Comparison of ENCODE assay signal across 17 cellular contexts in the genomic region with DNA sequence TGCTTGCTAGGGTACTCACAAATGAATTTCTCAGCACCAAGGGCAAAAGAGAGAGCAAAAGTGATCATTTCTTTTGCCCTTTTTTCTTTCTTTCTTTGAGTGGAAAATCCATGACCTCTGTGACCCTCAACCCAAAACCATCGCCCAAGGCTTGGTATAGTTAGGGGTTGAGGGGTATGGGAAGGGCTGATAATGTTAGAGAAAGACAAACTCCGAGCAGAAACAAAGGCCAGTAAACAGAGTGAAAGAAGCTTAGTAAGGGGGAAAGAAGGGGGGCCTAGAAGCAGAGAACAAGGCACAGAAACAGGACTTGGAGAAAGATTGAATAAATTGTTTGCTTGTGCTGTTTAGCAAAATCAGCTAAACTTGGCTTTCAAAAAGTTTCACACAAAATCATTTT.
DNase-seq lines count a peak whose midpoint lies in the region; ATAC-seq and TF ChIP-seq lines count a peak whose summit lies in the region.
"Had no signal": no experiment of that assay in that cellular context is flagged by ENCODE, and none has a peak within 500 bp of the region (broad histone marks: within the 10 kb centered on the region; RNA-seq: fewer than 3 reads in every experiment).

No MANE protein-coding gene starts in this region.

- H3K4me3 Mint-ChIP-seq in endodermal cell, result no peak overlapping the region
- peak overlapping the region; percentile 31 for H3K4me3 Mint-ChIP-seq in neural crest cell

- in situ Hi-C loops in transverse colon (cut with MboI; ENCODE audit: low pct_ligation_motif_present in 1 of 4, low pct_unique_long_range_greater_than_20kb in 1 of 4, low sequenced_read_pairs in 3 of 4), result no loop called here

- H3K27me3 ChIP-seq in endodermal cell (ENCODE audit: control insufficient read depth, insufficient read depth, low read length, poor library complexity, severe bottlenecking) (no peaks in the 10 kb centered on the region), transverse colon (no peaks in the 10 kb centered on the region), gastroesophageal sphincter (no peaks in the 10 kb centered on the region)

- no peak for DNase-seq in SK-N-MC (ENCODE audit: low read depth, low spot score)
- no peak for DNase-seq in endodermal cell
- DNase-seq in neural crest cell (ENCODE audit: low read depth, low spot score), result peak; percentile 22
- DNase-seq in HPDE6-E6E7 (ENCODE audit: extremely low spot score), result no peak
- DNase-seq in transverse colon, result no peak
- DNase-seq: ACHN, DMS79, KBM-7, NCI-H1105, NCI-H1694, NCI-H510A, NCI-H748 treated with DMSO at 0.1 percent for 48 hours had no signal

- no peak for ATAC-seq in gastroesophageal sphincter
- ATAC-seq: HepG2 had no signal

- no peaks in the 10 kb centered on the region for H3K36me3 Mint-ChIP-seq in endodermal cell (ENCODE audit: low read depth)
- H3K36me3 Mint-ChIP-seq in neural crest cell (ENCODE audit: low read depth), result no peaks in the 10 kb centered on the region

- H3K27me3 Mint-ChIP-seq in endodermal cell (ENCODE audit: insufficient read depth) (no peaks in the 10 kb centered on the region), neural crest cell (ENCODE audit: low read depth) (no peaks in the 10 kb centered on the region)

- H3K27ac Mint-ChIP-seq in endodermal cell (no peak overlapping the region), neural crest cell (ENCODE audit: unreplicated experiment) (peak overlapping the region; percentile 64)

- TF ChIP-seq EP300 in transverse colon (IDR thresholded peaks at IDR 0.05; ENCODE audit: low read depth) (no peak), gastroesophageal sphincter (IDR thresholded peaks at IDR 0.05) (no peak)

- H3K9me3 ChIP-seq in SK-N-MC (ENCODE audit: low read depth, low read length), result no peaks in the 10 kb centered on the region
- H3K9me3 ChIP-seq in endodermal cell (ENCODE audit: control insufficient read depth, low read length), result no peaks in the 10 kb centered on the region
- H3K9me3 ChIP-seq in transverse colon, result no peaks in the 10 kb centered on the region
- H3K9me3 ChIP-seq in gastroesophageal sphincter, result no peaks in the 10 kb centered on the region

- H3K4me1 Mint-ChIP-seq in endodermal cell (peaks cover 39% of the 10 kb centered on the region), neural crest cell (peaks cover 68% of the 10 kb centered on the region)

- H3K4me1 ChIP-seq in endodermal cell (ENCODE audit: control insufficient read depth, insufficient read depth, low read length) (peaks cover 3% of the 10 kb centered on the region), urinary bladder (ENCODE audit: insufficient read depth) (no peaks in the 10 kb centered on the region), transverse colon (no peaks in the 10 kb centered on the region), gastroesophageal sphincter (peaks cover 0 to 9% (median 0%) of the 10 kb centered on the region in 3 donors)

- H3K36me3 ChIP-seq in SK-N-MC (ENCODE audit: insufficient read depth, low read length) (no peaks in the 10 kb centered on the region), endodermal cell (ENCODE audit: control insufficient read depth, insufficient read depth, low read length) (no peaks in the 10 kb centered on the region), urinary bladder (ENCODE audit: insufficient read depth) (peaks cover 2% of the 10 kb centered on the region), transverse colon (no peaks in the 10 kb centered on the region), gastroesophageal sphincter (no peaks in the 10 kb centered on the region)

- WGBS in endodermal cell (ENCODE audit: insufficient coverage in 1 of 2, insufficient read length in 1 of 2), 2 experiments, result 45 to 63% methylated on average over 1 to 2 of the region's 2 CpGs
- whole genome bisulfite sequencing in urinary bladder, result 44% methylated on average over 2 of the region's 2 CpGs
- WGBS in transverse colon (ENCODE audit: low coverage in 1 of 2), 2 donors, result 50 to 56% methylated on average over 1 to 2 of the region's 2 CpGs
- 51 to 92% methylated on average over 2 of the region's 2 CpGs for WGBS in gastroesophageal sphincter (ENCODE audit: low coverage in 1 of 2), 2 donors

- intact Hi-C loops in transverse colon (cut with DNase I; ENCODE audit: low total_unique reads), result no loop called here

- peak overlapping the region; percentile 71 for H3K27ac ChIP-seq in SK-N-MC
- H3K27ac ChIP-seq in endodermal cell (ENCODE audit: low read depth, low read length), result peak overlapping the region; percentile 52
- H3K27ac ChIP-seq in urinary bladder (ENCODE audit: low read depth), result peak overlapping the region; percentile 27
- H3K27ac ChIP-seq in transverse colon, result no peak overlapping the region
- no peak overlapping the region for H3K27ac ChIP-seq in gastroesophageal sphincter
- H3K27ac ChIP-seq: C4-2B, RWPE1 had no signal

- no peaks in the 10 kb centered on the region for H3K9me3 Mint-ChIP-seq in endodermal cell
- no peaks in the 10 kb centered on the region for H3K9me3 Mint-ChIP-seq in neural crest cell

- H3K9ac ChIP-seq in SK-N-MC (ENCODE audit: insufficient read length) (peak overlapping the region; percentile 40), endodermal cell (ENCODE audit: extremely low read depth, low read length, poor library complexity, severe bottlenecking) (no peak overlapping the region)

- TF ChIP-seq CTCF in endodermal cell (conservative IDR thresholded peaks at IDR 0.05) (no peak), neural crest cell (conservative IDR thresholded peaks at IDR 0.05) (no peak), transverse colon (IDR thresholded peaks at IDR 0.05) (no peak), gastroesophageal sphincter (IDR thresholded peaks at IDR 0.05) (no peak)

- TF ChIP-seq POLR2A in transverse colon (IDR thresholded peaks at IDR 0.05), result no peak
- TF ChIP-seq POLR2A in gastroesophageal sphincter (IDR thresholded peaks at IDR 0.05), result no peak

- H3K4me3 ChIP-seq in SK-N-MC (no peak overlapping the region), endodermal cell (ENCODE audit: low read length) (no peak overlapping the region), urinary bladder (ENCODE audit: low read depth, low read length) (no peak overlapping the region), transverse colon (no peak overlapping the region), gastroesophageal sphincter (no peak overlapping the region)

Comparison
In these comparisons a context has a peak if more than half of its experiments do, and no peak if none do; other contexts are left out.
1. H3K27ac ChIP-seq: peak in SK-N-MC (single experiment), endodermal cell (single experiment) and urinary bladder (single experiment); none in transverse colon (0 of 4) and gastroesophageal sphincter (0 of 4).